1 cellular context compared by ENCODE assay signal in the genomic region with DNA sequence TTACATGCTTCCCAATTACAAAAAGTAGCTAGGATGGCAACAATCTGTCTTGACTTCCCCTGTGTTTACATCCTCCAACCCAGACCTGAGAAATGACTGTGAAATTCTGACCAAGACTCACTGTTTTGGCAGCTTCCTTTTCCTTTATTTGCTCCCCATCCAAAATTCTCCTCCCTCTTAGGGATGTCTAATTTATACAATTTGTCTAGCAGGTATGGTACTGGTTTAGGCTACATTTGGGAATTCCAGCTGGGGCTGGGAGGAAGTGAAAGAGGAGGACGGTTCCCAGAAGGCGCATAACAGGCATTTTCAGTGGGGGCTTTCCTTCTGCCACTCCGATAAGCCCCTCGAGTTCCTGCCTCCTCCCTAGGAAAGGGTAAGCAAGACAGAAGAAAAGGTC.
TF ChIP-seq lines count a peak whose summit lies in the region.

No MANE protein-coding gene starts in this region.

TF ChIP-seq in WTC11, 78 proteins besides CTCF, POLR2A, EP300 and RAD21:
- TF ChIP-seq, protein P1, sequence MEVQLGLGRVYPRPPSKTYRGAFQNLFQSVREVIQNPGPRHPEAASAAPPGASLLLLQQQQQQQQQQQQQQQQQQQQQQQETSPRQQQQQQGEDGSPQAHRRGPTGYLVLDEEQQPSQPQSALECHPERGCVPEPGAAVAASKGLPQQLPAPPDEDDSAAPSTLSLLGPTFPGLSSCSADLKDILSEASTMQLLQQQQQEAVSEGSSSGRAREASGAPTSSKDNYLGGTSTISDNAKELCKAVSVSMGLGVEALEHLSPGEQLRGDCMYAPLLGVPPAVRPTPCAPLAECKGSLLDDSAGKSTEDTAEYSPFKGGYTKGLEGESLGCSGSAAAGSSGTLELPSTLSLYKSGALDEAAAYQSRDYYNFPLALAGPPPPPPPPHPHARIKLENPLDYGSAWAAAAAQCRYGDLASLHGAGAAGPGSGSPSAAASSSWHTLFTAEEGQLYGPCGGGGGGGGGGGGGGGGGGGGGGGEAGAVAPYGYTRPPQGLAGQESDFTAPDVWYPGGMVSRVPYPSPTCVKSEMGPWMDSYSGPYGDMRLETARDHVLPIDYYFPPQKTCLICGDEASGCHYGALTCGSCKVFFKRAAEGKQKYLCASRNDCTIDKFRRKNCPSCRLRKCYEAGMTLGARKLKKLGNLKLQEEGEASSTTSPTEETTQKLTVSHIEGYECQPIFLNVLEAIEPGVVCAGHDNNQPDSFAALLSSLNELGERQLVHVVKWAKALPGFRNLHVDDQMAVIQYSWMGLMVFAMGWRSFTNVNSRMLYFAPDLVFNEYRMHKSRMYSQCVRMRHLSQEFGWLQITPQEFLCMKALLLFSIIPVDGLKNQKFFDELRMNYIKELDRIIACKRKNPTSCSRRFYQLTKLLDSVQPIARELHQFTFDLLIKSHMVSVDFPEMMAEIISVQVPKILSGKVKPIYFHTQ (CRISPR knock-in tag; IDR thresholded peaks at IDR 0.05): no peak
- no peak for TF ChIP-seq PRRX2 (CRISPR knock-in tag; IDR thresholded peaks at IDR 0.05)
- TF ChIP-seq, protein P2, sequence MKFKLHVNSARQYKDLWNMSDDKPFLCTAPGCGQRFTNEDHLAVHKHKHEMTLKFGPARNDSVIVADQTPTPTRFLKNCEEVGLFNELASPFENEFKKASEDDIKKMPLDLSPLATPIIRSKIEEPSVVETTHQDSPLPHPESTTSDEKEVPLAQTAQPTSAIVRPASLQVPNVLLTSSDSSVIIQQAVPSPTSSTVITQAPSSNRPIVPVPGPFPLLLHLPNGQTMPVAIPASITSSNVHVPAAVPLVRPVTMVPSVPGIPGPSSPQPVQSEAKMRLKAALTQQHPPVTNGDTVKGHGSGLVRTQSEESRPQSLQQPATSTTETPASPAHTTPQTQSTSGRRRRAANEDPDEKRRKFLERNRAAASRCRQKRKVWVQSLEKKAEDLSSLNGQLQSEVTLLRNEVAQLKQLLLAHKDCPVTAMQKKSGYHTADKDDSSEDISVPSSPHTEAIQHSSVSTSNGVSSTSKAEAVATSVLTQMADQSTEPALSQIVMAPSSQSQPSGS (CRISPR knock-in tag; IDR thresholded peaks at IDR 0.05; ENCODE audit: borderline replicate concordance, low read depth): no peak
- TF ChIP-seq NFE2L1 (CRISPR knock-in tag; IDR thresholded peaks at IDR 0.05): no peak
- TF ChIP-seq, protein P3, sequence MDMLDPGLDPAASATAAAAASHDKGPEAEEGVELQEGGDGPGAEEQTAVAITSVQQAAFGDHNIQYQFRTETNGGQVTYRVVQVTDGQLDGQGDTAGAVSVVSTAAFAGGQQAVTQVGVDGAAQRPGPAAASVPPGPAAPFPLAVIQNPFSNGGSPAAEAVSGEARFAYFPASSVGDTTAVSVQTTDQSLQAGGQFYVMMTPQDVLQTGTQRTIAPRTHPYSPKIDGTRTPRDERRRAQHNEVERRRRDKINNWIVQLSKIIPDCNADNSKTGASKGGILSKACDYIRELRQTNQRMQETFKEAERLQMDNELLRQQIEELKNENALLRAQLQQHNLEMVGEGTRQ (CRISPR knock-in tag; IDR thresholded peaks at IDR 0.05): no peak
